ENCODE assay signal across 8 cellular contexts in genomic region chr5:61167382-61167781, GRCh38. TPM values are rescaled to one million over a fixed set of nuclear protein-coding genes. Genes with fewer than 3 reads are reported as not detected.
A peak's percentile ranks its signal among the peaks of the same experiment; 100 is the strongest.
DNase-seq lines count a peak whose midpoint lies in the region; TF ChIP-seq lines count a peak whose summit lies in the region.

No MANE protein-coding gene starts in this region.

- H3K36me3 ChIP-seq in GM06990 (ENCODE audit: control insufficient read depth, insufficient read depth, low read length) (no peaks in the 10 kb centered on the region), spleen (no peaks in the 10 kb centered on the region)

- H3K27ac ChIP-seq in RWPE1 (no peak overlapping the region), spleen (no peak overlapping the region)

- 57 to 68% (median 61%) methylated on average over 4 of the region's 4 CpGs for WGBS in spleen, 5 donors

- TF ChIP-seq CTCF in GM06990 (IDR thresholded peaks at IDR 0.05; ENCODE audit: insufficient read depth, low read length, poor library complexity, severe bottlenecking), result peak; percentile 50
- peak; percentile 79 for TF ChIP-seq CTCF in RWPE1 (conservative IDR thresholded peaks at IDR 0.05; ENCODE audit: low read depth)
- TF ChIP-seq CTCF in spleen (IDR thresholded peaks at IDR 0.05 in 8 of 11, conservative IDR thresholded peaks at IDR 0.05 in 3 of 11), result peak in 3 of 11 experiments; percentile 9 to 16 (median 9)

- H3K4me3 ChIP-seq in GM06990 (replicated peaks; ENCODE audit: low read depth, low read length), result no peak overlapping the region
- no peak overlapping the region for H3K4me3 ChIP-seq in spleen

- CTCF ChIA-PET in RWPE1 (lab: Yijun Ruan, JAX), result interaction anchor here (0.6 to 1.2 kb wide), 2 partner anchors 9 to 164 kb away, joined by 3 to 4 read pairs; no protein-coding TSS in a partner anchor

- POLR2A ChIA-PET in RWPE1 (lab: Yijun Ruan, JAX; ENCODE audit: low non-redundant PET), result no interaction called here

- no peak for TF ChIP-seq POLR2A in spleen (IDR thresholded peaks at IDR 0.05)

- H3K9me3 ChIP-seq in spleen, result no peaks in the 10 kb centered on the region

- no peaks in the 10 kb centered on the region for H3K27me3 ChIP-seq in GM06990 (replicated peaks; ENCODE audit: control insufficient read depth, insufficient read depth, low read length)
- H3K27me3 ChIP-seq in spleen (replicated peaks in 1 of 7), result no peaks in the 10 kb centered on the region

- peaks cover 0 to 24% (median 11%) of the 10 kb centered on the region in 6 donors for H3K4me1 ChIP-seq in spleen

- intact Hi-C loops in head of caudate nucleus (cut with DNase I), result loop anchor here (10.0 kb wide), 2 partner anchors 487 to 647 kb away; no protein-coding TSS in a partner anchor
- intact Hi-C loops in spleen (cut with DNase I; ENCODE audit: low total_unique reads), result loop anchor here (10.0 kb wide), 1 partner anchor 167 kb away; the partner anchor contains the start of gene ZSWIM6

- DNase-seq in 8988T (peak; percentile 39), GM06990 (ENCODE audit: extremely low read depth, insufficient read length) (no peak), RWPE1 (ENCODE audit: low spot score) (peak; percentile 64), head of caudate nucleus (peak in 31 of 42 donors; percentile 16 to 77 (median 42)), spleen (no peak), OCI-M2 (lab: John Stamatoyannopoulos, UW; ENCODE audit: unreplicated experiment) (no peak)
- DNase-seq in stimulated activated CD4-positive, alpha-beta T cell treated with anti-CD3 and anti-CD28 coated beads, Interleukin-2, amount 100 ng/mL, for 48 hours, result no peak
- DNase-seq in stimulated activated CD8-positive, alpha-beta memory T cell treated with anti-CD3 and anti-CD28 coated beads, Interleukin-4, amount 100 ng/mL, for 48 hours, result no peak

RNA-seq across cellular contexts. Expression of gene SMIM15, which starts 5.1 kb away (rescaled TPM):
- 10 to 100 TPM; 24.0 to 42.9 (median 38.7) TPM for total RNA-seq in spleen
- 10 to 100 TPM; 14.4 to 21.1 (median 20.0) TPM for polyA plus RNA-seq in spleen

Comparison
In these comparisons a context has a peak if more than half of its experiments do, and no peak if none do; other contexts are left out.
1. DNase-seq: peak in 8988T (single experiment), RWPE1 (single experiment) and head of caudate nucleus (31 of 42); none in GM06990 (single experiment), stimulated activated CD4-positive, alpha-beta T cell treated with anti-CD3 and anti-CD28 coated beads, Interleukin-2, amount 100 ng/mL, for 48 hours (0 of 2), stimulated activated CD8-positive, alpha-beta memory T cell treated with anti-CD3 and anti-CD28 coated beads, Interleukin-4, amount 100 ng/mL, for 48 hours (single experiment), spleen (single experiment) and OCI-M2 (single experiment).